Comparison of ENCODE assay signal across 1 cellular context in the genomic region with DNA sequence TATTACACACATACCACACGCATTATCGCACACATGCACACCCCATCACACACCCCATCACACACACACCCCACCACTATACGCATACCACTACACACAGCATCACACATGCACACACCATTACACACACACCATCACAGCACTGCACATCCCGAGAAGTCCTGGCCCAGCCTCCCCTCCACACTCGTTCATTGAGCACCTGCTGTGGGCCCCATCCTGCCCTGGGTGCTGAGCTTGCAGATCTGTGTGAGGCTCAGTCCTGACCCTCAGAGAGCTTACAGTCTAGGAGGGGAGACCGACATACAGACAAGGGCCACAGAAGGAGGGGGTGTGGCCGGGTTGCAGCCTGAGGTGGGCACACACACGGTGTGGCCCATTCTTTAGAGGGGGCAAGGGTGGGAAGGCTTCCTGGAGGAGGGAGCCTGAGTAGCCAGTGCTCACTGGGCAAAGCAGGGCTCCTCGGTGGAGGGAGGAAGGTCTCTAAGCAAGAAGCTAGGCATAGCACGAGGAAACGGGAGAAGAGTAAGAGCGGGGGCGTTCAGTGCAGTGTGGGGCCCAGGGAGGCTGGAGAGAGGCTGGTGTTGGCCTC.
TF ChIP-seq lines count a peak whose summit lies in the region.

No MANE protein-coding gene starts in this region.

TF ChIP-seq in WTC11, 78 proteins besides CTCF, POLR2A, EP300 and RAD21:
- TF ChIP-seq, protein P1, sequence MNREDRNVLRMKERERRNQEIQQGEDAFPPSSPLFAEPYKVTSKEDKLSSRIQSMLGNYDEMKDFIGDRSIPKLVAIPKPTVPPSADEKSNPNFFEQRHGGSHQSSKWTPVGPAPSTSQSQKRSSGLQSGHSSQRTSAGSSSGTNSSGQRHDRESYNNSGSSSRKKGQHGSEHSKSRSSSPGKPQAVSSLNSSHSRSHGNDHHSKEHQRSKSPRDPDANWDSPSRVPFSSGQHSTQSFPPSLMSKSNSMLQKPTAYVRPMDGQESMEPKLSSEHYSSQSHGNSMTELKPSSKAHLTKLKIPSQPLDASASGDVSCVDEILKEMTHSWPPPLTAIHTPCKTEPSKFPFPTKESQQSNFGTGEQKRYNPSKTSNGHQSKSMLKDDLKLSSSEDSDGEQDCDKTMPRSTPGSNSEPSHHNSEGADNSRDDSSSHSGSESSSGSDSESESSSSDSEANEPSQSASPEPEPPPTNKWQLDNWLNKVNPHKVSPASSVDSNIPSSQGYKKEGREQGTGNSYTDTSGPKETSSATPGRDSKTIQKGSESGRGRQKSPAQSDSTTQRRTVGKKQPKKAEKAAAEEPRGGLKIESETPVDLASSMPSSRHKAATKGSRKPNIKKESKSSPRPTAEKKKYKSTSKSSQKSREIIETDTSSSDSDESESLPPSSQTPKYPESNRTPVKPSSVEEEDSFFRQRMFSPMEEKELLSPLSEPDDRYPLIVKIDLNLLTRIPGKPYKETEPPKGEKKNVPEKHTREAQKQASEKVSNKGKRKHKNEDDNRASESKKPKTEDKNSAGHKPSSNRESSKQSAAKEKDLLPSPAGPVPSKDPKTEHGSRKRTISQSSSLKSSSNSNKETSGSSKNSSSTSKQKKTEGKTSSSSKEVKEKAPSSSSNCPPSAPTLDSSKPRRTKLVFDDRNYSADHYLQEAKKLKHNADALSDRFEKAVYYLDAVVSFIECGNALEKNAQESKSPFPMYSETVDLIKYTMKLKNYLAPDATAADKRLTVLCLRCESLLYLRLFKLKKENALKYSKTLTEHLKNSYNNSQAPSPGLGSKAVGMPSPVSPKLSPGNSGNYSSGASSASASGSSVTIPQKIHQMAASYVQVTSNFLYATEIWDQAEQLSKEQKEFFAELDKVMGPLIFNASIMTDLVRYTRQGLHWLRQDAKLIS (CRISPR knock-in tag; IDR thresholded peaks at IDR 0.05; ENCODE audit: borderline replicate concordance), result no peak
- no peak for TF ChIP-seq ZNF396 (CRISPR knock-in tag; IDR thresholded peaks at IDR 0.05; ENCODE audit: borderline replicate concordance)
TF ChIP-seq in WTC11: peak in this region for 0.
